ENCODE assay signal across 16 cellular contexts in the genomic region with DNA sequence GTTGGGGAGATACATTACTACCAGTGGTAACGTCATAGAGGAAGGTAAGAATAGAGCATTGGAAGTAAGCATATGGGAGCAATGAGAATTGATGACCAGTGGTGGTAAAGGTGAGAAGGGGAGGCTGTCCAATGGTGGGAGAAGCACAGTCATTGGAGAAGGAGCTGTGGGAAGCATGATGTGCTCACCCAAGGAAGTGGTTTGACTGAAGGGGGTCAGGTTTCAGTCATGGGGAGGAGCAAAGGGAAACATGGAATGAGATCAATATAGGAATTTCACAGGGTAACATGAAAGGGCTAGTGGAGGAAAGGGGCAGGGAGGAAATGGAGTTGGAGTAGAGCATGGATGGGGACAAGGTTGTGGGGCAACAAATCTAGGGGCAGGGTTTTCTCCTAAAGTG.
DNase-seq lines count a peak whose midpoint lies in the region; ATAC-seq and TF ChIP-seq lines count a peak whose summit lies in the region.
"Had no signal": no experiment of that assay in that cellular context is flagged by ENCODE, and none has a peak within 500 bp of the region (broad histone marks: within the 10 kb centered on the region; RNA-seq: fewer than 3 reads in every experiment).

No MANE protein-coding gene starts in this region.

- TF ChIP-seq CTCF in fibroblast of lung (conservative IDR thresholded peaks at IDR 0.05 in 1 of 2, IDR thresholded peaks at IDR 0.05 in 1 of 2; ENCODE audit: low read depth in 1 of 2, low read length in 2 of 2), result no peak
- TF ChIP-seq CTCF in A673 (conservative IDR thresholded peaks at IDR 0.05; ENCODE audit: low read depth, low read length), result no peak

- no peaks in the 10 kb centered on the region for H4K20me1 ChIP-seq in fibroblast of lung (ENCODE audit: control insufficient read depth, extremely low read depth, insufficient read depth, low read length)

- WGBS in neuronal stem cell (ENCODE audit: extremely low coverage in 2 of 2, insufficient read length in 2 of 2, insufficient replicate concordance in 1 of 2), 2 donors, result no CpG with 5 or more reads among the region's 1 CpG

- peaks cover 10% of the 10 kb centered on the region for H3K9me3 Mint-ChIP-seq in natural killer cell treated with Interleukin-12 subunit alpha and Interleukin-12 subunit beta and Interleukin-15 and Interleukin-18, amount 100 ng/mL, for 72 hours

- no peak overlapping the region for H3K4me2 ChIP-seq in fibroblast of lung (ENCODE audit: extremely low read depth, insufficient read depth, low read length)
- H3K4me2 ChIP-seq in neuronal stem cell (ENCODE audit: insufficient read depth, low read length, poor library complexity, severe bottlenecking), result no peak overlapping the region
- H3K4me2 ChIP-seq: KMS-11 had no signal

- H3K27me3 ChIP-seq in fibroblast of lung (ENCODE audit: control insufficient read depth, insufficient read depth, low read length) (no peaks in the 10 kb centered on the region), neuronal stem cell (ENCODE audit: control insufficient read depth in 3 of 3, insufficient read depth in 3 of 3, low read depth in 1 of 3, low read length in 3 of 3) (peaks cover 0 to 3% (median 0%) of the 10 kb centered on the region in 3 experiments), A673 (replicated peaks; ENCODE audit: insufficient read depth, low read depth, low read length, poor library complexity) (no peaks in the 10 kb centered on the region)
- H3K27me3 ChIP-seq: BE2C had no signal

- no peak overlapping the region for H3K23ac ChIP-seq in neuronal stem cell (ENCODE audit: low read depth, low read length, poor library complexity)

- H3K9ac ChIP-seq in fibroblast of lung (ENCODE audit: insufficient read depth, low read length) (no peak overlapping the region), neuronal stem cell (ENCODE audit: low read depth, low read length, poor library complexity) (no peak overlapping the region)
- H3K9ac ChIP-seq: KMS-11 had no signal

- no peaks in the 10 kb centered on the region for H3K27me3 Mint-ChIP-seq in natural killer cell treated with Interleukin-12 subunit alpha and Interleukin-12 subunit beta and Interleukin-15 and Interleukin-18, amount 100 ng/mL, for 72 hours
- H3K27me3 Mint-ChIP-seq: CD4-positive, alpha-beta memory T cell had no signal

- H3K9me3 ChIP-seq in fibroblast of lung (ENCODE audit: control insufficient read depth, insufficient read depth, low read depth, low read length), result no peaks in the 10 kb centered on the region
- no peaks in the 10 kb centered on the region for H3K9me3 ChIP-seq in neuronal stem cell (replicated peaks in 1 of 2; ENCODE audit: control insufficient read depth in 2 of 2, insufficient read depth in 1 of 2, low read depth in 1 of 2, low read length in 2 of 2)
- H3K9me3 ChIP-seq in A673 (ENCODE audit: low read depth, low read length, poor library complexity, severe bottlenecking), result no peaks in the 10 kb centered on the region
- H3K9me3 ChIP-seq: BE2C, HAP-1 had no signal

- CTCF ChIA-PET in A673 (lab: Charles Lee), result no interaction called here

- no peak overlapping the region for H3K4ac ChIP-seq in neuronal stem cell (ENCODE audit: low read length)

- no peak overlapping the region for H4K8ac ChIP-seq in neuronal stem cell (ENCODE audit: low read depth, low read length)

- H2BK5ac ChIP-seq in neuronal stem cell (ENCODE audit: low read length), result no peak overlapping the region

- no peaks in the 10 kb centered on the region for H3K79me2 ChIP-seq in fibroblast of lung (ENCODE audit: control insufficient read depth, insufficient read depth, low read length)

- H2BK120ac ChIP-seq in neuronal stem cell (ENCODE audit: low read depth, low read length), result no peak overlapping the region

- intact Hi-C loops in A673 (cut with micrococcal nuclease; ENCODE audit: unreplicated experiment), result no loop called here

- H3K4me1 Mint-ChIP-seq in natural killer cell treated with Interleukin-12 subunit alpha and Interleukin-12 subunit beta and Interleukin-15 and Interleukin-18, amount 100 ng/mL, for 72 hours (ENCODE audit: low read depth in 2 of 2), result no peaks in the 10 kb centered on the region
- H3K4me1 Mint-ChIP-seq: CD4-positive, alpha-beta memory T cell had no signal

- H3K14ac ChIP-seq in neuronal stem cell (ENCODE audit: low read length), result no peak overlapping the region

- H2AK5ac ChIP-seq in neuronal stem cell (ENCODE audit: low read depth, low read length), result no peak overlapping the region

- no peak overlapping the region for H3K27ac Mint-ChIP-seq in natural killer cell treated with Interleukin-12 subunit alpha and Interleukin-12 subunit beta and Interleukin-15 and Interleukin-18, amount 100 ng/mL, for 72 hours
- H3K27ac Mint-ChIP-seq: CD4-positive, alpha-beta memory T cell had no signal

- no peaks in the 10 kb centered on the region for H3K79me1 ChIP-seq in neuronal stem cell (ENCODE audit: low read depth, low read length)

- DNase-seq in H4 (ENCODE audit: low spot score) (peak; percentile 33), LHCN-M2 (ENCODE audit: low read depth) (peak; percentile 26), fibroblast of lung (ENCODE audit: low read depth in 2 of 2) (peak; percentile 11 to 23), neuronal stem cell (ENCODE audit: low spot score) (no peak), islet precursor cell (no peak), A673 (ENCODE audit: low spot score) (no peak)
- no peak for DNase-seq in natural killer cell treated with Interleukin-12 subunit alpha and Interleukin-12 subunit beta and Interleukin-15 and Interleukin-18, amount 100 ng/mL, for 72 hours (ENCODE audit: low spot score)
- DNase-seq: BE2C; CD4-positive, alpha-beta memory T cell; MM.1S; NCI-H1105 treated with DMSO at 0.1 percent for 48 hours; NCI-H1930; NCI-H510A had no signal

- no peak overlapping the region for H3K4me3 Mint-ChIP-seq in natural killer cell treated with Interleukin-12 subunit alpha and Interleukin-12 subunit beta and Interleukin-15 and Interleukin-18, amount 100 ng/mL, for 72 hours
- H3K4me3 Mint-ChIP-seq: CD4-positive, alpha-beta memory T cell had no signal

- no peaks in the 10 kb centered on the region for H3K36me3 Mint-ChIP-seq in natural killer cell treated with Interleukin-12 subunit alpha and Interleukin-12 subunit beta and Interleukin-15 and Interleukin-18, amount 100 ng/mL, for 72 hours
- H3K36me3 Mint-ChIP-seq: CD4-positive, alpha-beta memory T cell had no signal

- H3K4me3 ChIP-seq in fibroblast of lung (replicated peaks in 1 of 4; ENCODE audit: control extremely low read depth in 1 of 4, insufficient read depth in 1 of 4, low read depth in 3 of 4, low read length in 4 of 4) (no peak overlapping the region), neuronal stem cell (ENCODE audit: low read length in 2 of 2) (no peak overlapping the region), A673 (ENCODE audit: low read depth, low read length, poor library complexity, severe bottlenecking) (no peak overlapping the region)
- H3K4me3 ChIP-seq: HAP-1 had no signal

- no peak overlapping the region for H2BK12ac ChIP-seq in neuronal stem cell (ENCODE audit: low read length)

- no TSS peak for BruUV-seq in A673 (replicated peaks; lab: Mats Ljungman, UMichigan)

- no peak for ATAC-seq in HG02759 (IDR thresholded peaks at IDR 0.05; ENCODE audit: unreplicated experiment)
- no peak for ATAC-seq in natural killer cell treated with Interleukin-12 subunit alpha and Interleukin-12 subunit beta and Interleukin-15 and Interleukin-18, amount 100 ng/mL, for 72 hours

- H3K27ac ChIP-seq in fibroblast of lung (ENCODE audit: insufficient read depth, low read length) (no peak overlapping the region), neuronal stem cell (replicated peaks; ENCODE audit: low read length) (no peak overlapping the region), A673 (ENCODE audit: low read depth, low read length, poor library complexity, severe bottlenecking) (no peak overlapping the region)
- H3K27ac ChIP-seq: KMS-11 had no signal

- H3K4me1 ChIP-seq in fibroblast of lung (ENCODE audit: control insufficient read depth, extremely low read depth, insufficient read depth, low read length) (peaks cover 3% of the 10 kb centered on the region), neuronal stem cell (ENCODE audit: control insufficient read depth in 2 of 2, insufficient read depth in 1 of 2, low read depth in 1 of 2, low read length in 2 of 2) (peaks cover 0 to 3% of the 10 kb centered on the region in 2 donors), A673 (ENCODE audit: insufficient read depth, low read length, poor library complexity, severe bottlenecking) (peaks cover 21% of the 10 kb centered on the region)
- H3K4me1 ChIP-seq: BE2C, HAP-1 had no signal

- H3K18ac ChIP-seq in neuronal stem cell (ENCODE audit: low read length), result peak overlapping the region; percentile 5

- POLR2A ChIA-PET in A673 (lab: Charles Lee; ENCODE audit: low non-redundant PET), result no interaction called here

- no peak overlapping the region for H4K91ac ChIP-seq in neuronal stem cell (ENCODE audit: low read depth, low read length, poor library complexity)

- no peak overlapping the region for H2AFZ ChIP-seq in fibroblast of lung (ENCODE audit: low read length)
- no peak overlapping the region for H2AFZ ChIP-seq in neuronal stem cell (ENCODE audit: low read length)

- H3K36me3 ChIP-seq in fibroblast of lung (ENCODE audit: control insufficient read depth, insufficient read depth, low read length), result no peaks in the 10 kb centered on the region
- no peaks in the 10 kb centered on the region for H3K36me3 ChIP-seq in neuronal stem cell (replicated peaks in 1 of 2; ENCODE audit: control insufficient read depth in 2 of 2, insufficient read depth in 2 of 2, low read length in 2 of 2)
- no peaks in the 10 kb centered on the region for H3K36me3 ChIP-seq in A673 (ENCODE audit: insufficient read depth, low read length, poor library complexity, severe bottlenecking)
- H3K36me3 ChIP-seq: BE2C, HAP-1 had no signal

- no peak overlapping the region for H2BK15ac ChIP-seq in neuronal stem cell (ENCODE audit: low read length)

Comparison
In these comparisons a context has a peak if more than half of its experiments do, and no peak if none do; other contexts are left out.
1. DNase-seq: peak in H4 (single experiment), LHCN-M2 (single experiment) and fibroblast of lung (2 of 2); none in neuronal stem cell (single experiment), islet precursor cell (single experiment), natural killer cell treated with Interleukin-12 subunit alpha and Interleukin-12 subunit beta and Interleukin-15 and Interleukin-18, amount 100 ng/mL, for 72 hours (single experiment) and A673 (single experiment).